In the genomic region with DNA sequence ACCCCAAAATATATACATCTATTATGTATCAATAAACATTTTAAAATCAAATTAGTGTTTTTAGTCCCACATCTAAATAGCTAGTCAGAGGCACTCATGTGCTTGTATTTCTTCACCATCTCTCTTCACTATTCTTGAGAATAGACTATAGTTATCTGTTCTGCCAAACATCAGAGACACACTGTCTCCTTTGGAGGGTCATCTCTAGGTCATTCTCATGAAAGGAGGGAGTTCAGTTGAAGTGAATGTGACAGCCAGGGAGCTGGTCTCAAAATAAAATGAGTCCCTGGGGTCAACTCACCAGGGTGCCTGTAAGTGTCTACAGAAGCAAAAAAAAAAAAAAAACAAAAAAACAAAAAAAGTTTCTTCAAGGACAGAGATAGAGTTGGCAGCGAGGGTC, we compare ENCODE assay signal across 17 cellular contexts.
"Had no signal": no experiment of that assay in that cellular context is flagged by ENCODE, and none has a peak within 500 bp of the region (broad histone marks: within the 10 kb centered on the region; RNA-seq: fewer than 3 reads in every experiment).

No MANE protein-coding gene starts in this region.

- DNase-seq: nephron progenitor cell; nucleus accumbens; pancreas; right cardiac atrium; right lobe of liver; sigmoid colon; small intestine; stimulated activated CD4-positive, alpha-beta T cell treated with anti-CD3 and anti-CD28 coated beads, Interleukin-15, amount 100 ng/mL, for 24 hours; stimulated activated CD4-positive, alpha-beta T cell treated with anti-CD3 and anti-CD28 coated beads, Interleukin-2, amount 100 ng/mL, for 24 hours; stimulated activated CD4-positive, alpha-beta T cell treated with anti-CD3 and anti-CD28 coated beads, Interleukin-2, amount 100 ng/mL, for 48 hours; stimulated activated CD4-positive, alpha-beta T cell treated with anti-CD3 and anti-CD28 coated beads, Interleukin-4, amount 100 ng/mL, for 24 hours; stimulated activated naive B cell treated with anti-CD40 and anti-IgM and Interleukin-4, amounts not matched to agents 10 μg/mL and 1 μg/mL and 100 μg/mL, for 72 hours; stimulated activated naive CD4-positive, alpha-beta T cell treated with Interleukin-2 at 50 U/mL for 16 hours; stomach; thyroid gland; trophoblast cell; upper lobe of left lung had no signal
